Comparison of ENCODE assay signal across 25 cellular contexts in the genomic region with DNA sequence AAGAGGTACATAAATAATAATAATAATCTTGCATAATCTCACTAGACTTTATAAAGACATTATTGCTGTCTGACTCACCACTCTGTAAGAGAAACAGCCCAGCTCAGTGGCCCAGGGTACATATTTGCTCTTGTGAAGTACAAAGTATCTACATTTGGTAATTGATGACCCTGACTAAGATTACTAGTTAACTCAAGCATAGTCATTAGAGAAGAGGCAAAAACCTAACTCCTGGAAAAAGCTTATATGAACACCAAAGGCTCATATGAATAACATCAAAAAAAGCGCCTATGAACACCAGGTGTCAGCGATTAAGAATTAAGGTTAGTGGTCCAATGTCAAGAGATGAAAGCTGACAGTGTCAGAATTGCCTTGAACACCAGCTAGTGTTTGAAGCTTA. TPM values are rescaled to one million over a fixed set of nuclear protein-coding genes. Genes with fewer than 3 reads are reported as not detected.
A peak's percentile ranks its signal among the peaks of the same experiment; 100 is the strongest.
DNase-seq lines count a peak whose midpoint lies in the region; ATAC-seq and TF ChIP-seq lines count a peak whose summit lies in the region.
"Had no signal": no experiment of that assay in that cellular context is flagged by ENCODE, and none has a peak within 500 bp of the region (broad histone marks: within the 10 kb centered on the region; RNA-seq: fewer than 3 reads in every experiment).

No MANE protein-coding gene starts in this region.

- H3K36me3 ChIP-seq in HCT116 (ENCODE audit: control insufficient read depth in 1 of 2, insufficient read depth in 2 of 2, low read length in 2 of 2): no peaks in the 10 kb centered on the region
- no peaks in the 10 kb centered on the region for H3K36me3 ChIP-seq in adipocyte (ENCODE audit: control insufficient read depth, insufficient read depth, low read length, severe bottlenecking)
- H3K36me3 ChIP-seq: gastroesophageal sphincter, tibial artery, WERI-Rb-1 had no signal

- H3K9me2 ChIP-seq in HCT116 (ENCODE audit: insufficient read depth): no peaks in the 10 kb centered on the region

- ATAC-seq in HCT116 (0 out of 2 replicates have a peak, but pooled peaks have one; percentile 20), GM19023 (IDR thresholded peaks at IDR 0.05; ENCODE audit: unreplicated experiment) (no peak)
- no peak for ATAC-seq in stimulated activated memory B cell treated with anti-CD40 and anti-IgM and Interleukin-4, amounts not matched to agents 10 μg/mL and 1 μg/mL and 100 μg/mL, for 72 hours
- ATAC-seq: body of pancreas; gastroesophageal sphincter; GM23338; stimulated activated effector memory CD8-positive, alpha-beta T cell treated with anti-CD3 and anti-CD28 coated beads, Interleukin-12 subunit alpha, Interleukin-12 subunit beta, amount 100 ng/mL, for 72 hours had no signal

- H3K9ac ChIP-seq in HCT116 (ENCODE audit: low read length) (no peak overlapping the region), adipocyte (ENCODE audit: low read length) (no peak overlapping the region)

- H3K4me1 ChIP-seq in HCT116 (ENCODE audit: control insufficient read depth in 1 of 2, insufficient read depth in 2 of 2, low read length in 2 of 2) (peaks cover 0 to 9% of the 10 kb centered on the region in 2 experiments; a peak in 1 of 4 replicates), adipocyte (ENCODE audit: control insufficient read depth, insufficient read depth, low read length) (no peaks in the 10 kb centered on the region)
- H3K4me1 ChIP-seq: body of pancreas, gastroesophageal sphincter, tibial artery had no signal

- H4K20me1 ChIP-seq in HCT116 (ENCODE audit: insufficient read depth): no peaks in the 10 kb centered on the region

- no peak overlapping the region for H3K4me2 ChIP-seq in HCT116 (ENCODE audit: low read length)
- H3K4me2 ChIP-seq: GM23338 had no signal

- peak; percentile 35; the same call in 1 of the 2 replicates for TF ChIP-seq RAD21 in HCT116 (IDR thresholded peaks at IDR 0.05; ENCODE audit: low read depth)

- no peak overlapping the region for H3K27ac Mint-ChIP-seq in stimulated activated memory B cell treated with anti-CD40 and anti-IgM and Interleukin-4, amounts not matched to agents 10 μg/mL and 1 μg/mL and 100 μg/mL, for 72 hours
- H3K27ac Mint-ChIP-seq: activated naive CD4-positive, alpha-beta T cell treated with anti-CD3 and anti-CD28 coated beads for 36 hours; GM23338; stimulated activated effector memory CD8-positive, alpha-beta T cell treated with anti-CD3 and anti-CD28 coated beads, Interleukin-12 subunit alpha, Interleukin-12 subunit beta, amount 100 ng/mL, for 72 hours had no signal

- H3K36me3 Mint-ChIP-seq in stimulated activated memory B cell treated with anti-CD40 and anti-IgM and Interleukin-4, amounts not matched to agents 10 μg/mL and 1 μg/mL and 100 μg/mL, for 72 hours: no peaks in the 10 kb centered on the region
- H3K36me3 Mint-ChIP-seq: stimulated activated effector memory CD8-positive, alpha-beta T cell treated with anti-CD3 and anti-CD28 coated beads, Interleukin-12 subunit alpha, Interleukin-12 subunit beta, amount 100 ng/mL, for 72 hours had no signal

- H2AFZ ChIP-seq in HCT116 (ENCODE audit: low read depth, low read length, poor library complexity, severe bottlenecking): no peak overlapping the region
- H2AFZ ChIP-seq: GM23338 had no signal

- no peaks in the 10 kb centered on the region for H3K9me3 Mint-ChIP-seq in stimulated activated memory B cell treated with anti-CD40 and anti-IgM and Interleukin-4, amounts not matched to agents 10 μg/mL and 1 μg/mL and 100 μg/mL, for 72 hours
- H3K9me3 Mint-ChIP-seq: GM23338 had no signal

- H3K27me3 ChIP-seq in HCT116 (ENCODE audit: insufficient read depth, low read length) (no peaks in the 10 kb centered on the region), adipocyte (replicated peaks; ENCODE audit: control insufficient read depth, insufficient read depth, low read length) (no peaks in the 10 kb centered on the region)
- H3K27me3 ChIP-seq: body of pancreas, gastroesophageal sphincter, tibial artery had no signal

- H3K4me3 ChIP-seq in HCT116 (replicated peaks in 1 of 2; ENCODE audit: low read depth in 1 of 2, low read length in 2 of 2) (no peak overlapping the region), adipocyte (ENCODE audit: low read length) (no peak overlapping the region), fibroblast of pulmonary artery (replicated peaks; ENCODE audit: low read depth, low read length) (no peak overlapping the region)
- H3K4me3 ChIP-seq: body of pancreas, gastroesophageal sphincter, GM23338, tibial artery had no signal

- TF ChIP-seq CTCF in HCT116 (IDR thresholded peaks at IDR 0.05 in 2 of 3, conservative IDR thresholded peaks at IDR 0.05 in 1 of 3; ENCODE audit: borderline replicate concordance in 1 of 3, insufficient read depth in 1 of 3, low read depth in 2 of 3, low read length in 2 of 3) (no peak), fibroblast of pulmonary artery (IDR thresholded peaks at IDR 0.05; ENCODE audit: low read length, missing control alignments) (no peak)

- RAD21 ChIA-PET in HCT116 (lab: Charles Lee; ENCODE audit: low non-redundant PET in 1 of 2, low total read pairs in 2 of 2, uncharacterized antibody in 2 of 2, unreplicated experiment in 2 of 2): interaction anchor here in 1 of 2 experiments (1.1 kb wide), 1 partner anchor 191 kb away, joined by 5 read pairs; no protein-coding TSS in a partner anchor

- H3K79me2 ChIP-seq in HCT116 (ENCODE audit: insufficient read depth, low read length): no peaks in the 10 kb centered on the region

- H3K9me3 ChIP-seq in HCT116 (ENCODE audit: control insufficient read depth in 1 of 2, insufficient read depth in 1 of 2, low read depth in 1 of 2, low read length in 2 of 2) (no peaks in the 10 kb centered on the region), adipocyte (ENCODE audit: control insufficient read depth, low read length) (no peaks in the 10 kb centered on the region)
- H3K9me3 ChIP-seq: body of pancreas, gastroesophageal sphincter, tibial artery had no signal

- DNase-seq in HCT116 (ENCODE audit: low read depth, low spot score) (no peak), adipocyte (ENCODE audit: low read depth) (peak; percentile 54), fibroblast of pulmonary artery (ENCODE audit: low read depth) (peak; percentile 23), non-pigmented ciliary epithelial cell (ENCODE audit: low read depth) (peak; percentile 32), MV-4-11 (lab: John Stamatoyannopoulos, UW) (no peak), UCSD-AML1 (lab: John Stamatoyannopoulos, UW; ENCODE audit: unreplicated experiment) (no peak)
- DNase-seq: activated CD4-positive, alpha-beta T cell treated with anti-CD3 and anti-CD28 coated beads, Interleukin-2, amount 50 U/mL, for 48 hours; activated naive CD4-positive, alpha-beta T cell treated with anti-CD3 and anti-CD28 coated beads for 36 hours; body of pancreas; cortex of kidney; NCI-H1436; NCI-H774; nucleus accumbens; OCI-M1; retina; SIG-M5; stimulated activated CD4-positive, alpha-beta T cell treated with anti-CD3 and anti-CD28 coated beads, Interleukin-15, amount 100 ng/mL, for 24 hours; tibial artery; WERI-Rb-1 had no signal

- TF ChIP-seq POLR2A in HCT116 (IDR thresholded peaks at IDR 0.05; ENCODE audit: borderline replicate concordance, extremely low read depth, insufficient read depth, insufficient read length): no peak

- no peak overlapping the region for H3K27ac ChIP-seq in HCT116 (ENCODE audit: low read depth, low read length)
- H3K27ac ChIP-seq: body of pancreas, gastroesophageal sphincter, tibial artery, WERI-Rb-1 had no signal

- H3K4me1 Mint-ChIP-seq in stimulated activated memory B cell treated with anti-CD40 and anti-IgM and Interleukin-4, amounts not matched to agents 10 μg/mL and 1 μg/mL and 100 μg/mL, for 72 hours: no peaks in the 10 kb centered on the region
- H3K4me1 Mint-ChIP-seq: stimulated activated effector memory CD8-positive, alpha-beta T cell treated with anti-CD3 and anti-CD28 coated beads, Interleukin-12 subunit alpha, Interleukin-12 subunit beta, amount 100 ng/mL, for 72 hours had no signal

- peaks cover 9% of the 10 kb centered on the region for H3K27me3 Mint-ChIP-seq in stimulated activated memory B cell treated with anti-CD40 and anti-IgM and Interleukin-4, amounts not matched to agents 10 μg/mL and 1 μg/mL and 100 μg/mL, for 72 hours

- POLR2A ChIA-PET in HCT116 (lab: Charles Lee): interaction anchor here (1.1 kb wide), 1 partner anchor 44 kb away, joined by 3 read pairs; no protein-coding TSS in a partner anchor

- no peak overlapping the region for H3K4me3 Mint-ChIP-seq in stimulated activated memory B cell treated with anti-CD40 and anti-IgM and Interleukin-4, amounts not matched to agents 10 μg/mL and 1 μg/mL and 100 μg/mL, for 72 hours
- H3K4me3 Mint-ChIP-seq: activated naive CD4-positive, alpha-beta T cell treated with anti-CD3 and anti-CD28 coated beads for 36 hours; GM23338; stimulated activated effector memory CD8-positive, alpha-beta T cell treated with anti-CD3 and anti-CD28 coated beads, Interleukin-12 subunit alpha, Interleukin-12 subunit beta, amount 100 ng/mL, for 72 hours had no signal

- CTCF ChIA-PET in HCT116 (lab: Charles Lee): interaction anchor here (1.2 to 2.1 kb wide), 3 partner anchors 10 to 191 kb away, joined by 4 to 14 read pairs (median 9); no protein-coding TSS in a partner anchor

- no TSS peak for BruUV-seq in HCT116 (replicated peaks; lab: Mats Ljungman, UMichigan)

- intact Hi-C loops in HCT116 (cut with micrococcal nuclease): loop anchor here (10.0 kb wide), 1 partner anchor 695 kb away; no protein-coding TSS in a partner anchor

TF ChIP-seq in HCT116, 20 proteins besides CTCF, POLR2A, EP300 and RAD21 (continues in another document):
- TF ChIP-seq ELF1 (IDR thresholded peaks at IDR 0.05; ENCODE audit: borderline replicate concordance, low read depth) (no peak), EGR1 (IDR thresholded peaks at IDR 0.05; ENCODE audit: low read depth) (no peak), ZNF274 (IDR thresholded peaks at IDR 0.05; ENCODE audit: low read depth, low read length) (no peak), ZFX (IDR thresholded peaks at IDR 0.05) (no peak), MAX (IDR thresholded peaks at IDR 0.05) (no peak), CEBPB (IDR thresholded peaks at IDR 0.05; ENCODE audit: low read depth) (no peak), FOSL1 (IDR thresholded peaks at IDR 0.05; ENCODE audit: low read depth) (no peak), JUND (IDR thresholded peaks at IDR 0.05) (no peak), EZH2 (IDR thresholded peaks at IDR 0.05) (no peak), EZH2phosphoT487 (IDR thresholded peaks at IDR 0.05; ENCODE audit: borderline replicate concordance) (no peak), SP1 (IDR thresholded peaks at IDR 0.05; ENCODE audit: low read depth) (no peak), TCF7L2 (IDR thresholded peaks at IDR 0.05; ENCODE audit: borderline replicate concordance, extremely low read depth, insufficient read depth, insufficient read length) (no peak)

RNA-seq across cellular contexts. Expression of gene RAD51AP2, which starts 38.4 kb away (rescaled TPM):
- total RNA-seq in HCT116 (2021; ENCODE audit: unreplicated experiment): 0.10 TPM
- 0.02 and 0.03 TPM in 2 replicates for polyA plus RNA-seq in HCT116 (2012)
- total RNA-seq: activated naive CD4-positive, alpha-beta T cell treated with anti-CD3 and anti-CD28 coated beads for 36 hours; T-helper 1 cell treated with Interleukin-12 subunit alpha and Interleukin-12 subunit beta and Interleukin-4 antibody, amounts not matched to agents 30 ng/mL and 1 ng/mL, for 36 hours had no signal

Comparison
In these comparisons a context has a peak if more than half of its experiments do, and no peak if none do; other contexts are left out.
1. DNase-seq: peak in adipocyte (single experiment), fibroblast of pulmonary artery (single experiment) and non-pigmented ciliary epithelial cell (single experiment); none in HCT116 (single experiment), MV-4-11 (single experiment) and UCSD-AML1 (single experiment).